ENCODE assay signal across 8 cellular contexts in the genomic region with DNA sequence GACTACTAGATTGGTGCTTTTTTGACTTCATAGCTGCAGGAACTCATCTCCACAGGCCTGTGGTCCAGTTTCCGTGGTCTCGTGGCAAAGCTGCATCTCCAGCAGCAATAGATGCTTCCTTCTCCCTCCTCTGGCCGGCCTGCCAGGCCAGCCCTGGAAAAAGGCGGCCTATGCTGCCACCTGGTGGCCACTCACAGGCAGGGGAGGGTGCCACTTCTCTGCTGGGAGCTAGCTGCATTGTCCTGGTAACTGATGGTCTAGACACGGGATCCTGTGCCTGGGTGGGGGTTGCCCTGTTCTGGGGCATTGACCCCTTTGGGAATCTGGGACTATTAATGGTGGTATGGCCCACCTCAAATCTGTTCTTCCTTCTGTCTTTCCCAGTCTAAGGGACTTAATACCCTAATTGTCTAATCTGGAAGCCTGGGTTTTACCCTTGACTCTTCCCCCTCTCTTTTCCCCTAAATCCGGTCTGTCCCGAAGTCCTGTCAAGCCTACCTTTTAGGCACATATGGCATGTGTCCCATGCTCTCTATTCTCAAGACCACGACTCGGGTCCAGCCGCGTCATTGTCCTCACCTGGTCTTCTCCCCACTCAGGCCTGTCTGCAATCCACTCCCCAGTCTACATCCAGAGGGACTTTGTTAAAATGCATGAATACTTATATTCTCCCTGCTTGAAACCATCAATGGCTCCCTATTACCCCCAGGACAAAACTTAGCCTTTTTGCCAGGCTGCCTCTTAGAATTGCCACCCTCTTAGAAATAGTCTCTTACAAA. TPM values are rescaled to one million over a fixed set of nuclear protein-coding genes. Genes with fewer than 3 reads are reported as not detected.
DNase-seq lines count a peak whose midpoint lies in the region; ATAC-seq and TF ChIP-seq lines count a peak whose summit lies in the region.

No MANE protein-coding gene starts in this region.

- no peak for TF ChIP-seq POLR2A in stomach (IDR thresholded peaks at IDR 0.05)

- ATAC-seq in GM19467 (IDR thresholded peaks at IDR 0.05; ENCODE audit: unreplicated experiment), result peak; percentile 80
- ATAC-seq in Panc1, result peak; percentile 94

- no peaks in the 10 kb centered on the region for H3K9me3 ChIP-seq in Panc1 (ENCODE audit: control insufficient read depth, insufficient read depth, low read depth, low read length)
- no peaks in the 10 kb centered on the region for H3K9me3 ChIP-seq in stomach

- CTCF ChIA-PET in Panc1 (lab: Charles Lee), result interaction anchor here (0.7 to 2.2 kb wide), 5 partner anchors 221 to 537 kb away, joined by 3 to 26 read pairs (median 6); no protein-coding TSS in a partner anchor

- DNase-seq in COLO829 (ENCODE audit: low spot score) (peak; percentile 84), HT1080 (ENCODE audit: low read depth) (peak; percentile 68), Panc1 (ENCODE audit: low read depth, low spot score) (peak; percentile 47), fibroblast of gingiva (ENCODE audit: low read depth) (peak; percentile 55), neural crest cell (ENCODE audit: low read depth, low spot score) (peak; percentile 85), stomach (peak; percentile 84)
- peak; percentile 87 for DNase-seq in activated T-cell treated with anti-CD3 and anti-CD28 coated beads, Interleukin-2, amount 50 U/mL, for 24 hours

- no peak overlapping the region for H3K27ac Mint-ChIP-seq in activated T-cell treated with anti-CD3 and anti-CD28 coated beads, Interleukin-2, amount 50 U/mL, for 24 hours
- H3K27ac Mint-ChIP-seq in neural crest cell (ENCODE audit: unreplicated experiment), result no peak overlapping the region

- no peak for TF ChIP-seq EP300 in stomach (IDR thresholded peaks at IDR 0.05)

- WGBS in stomach, 5 donors, result 35 to 40% (median 38%) methylated on average over 10 to 11 of the region's 11 CpGs

- H3K27ac ChIP-seq in Panc1 (ENCODE audit: low read length) (no peak overlapping the region), stomach (no peak overlapping the region)

- H3K4me1 ChIP-seq in Panc1 (ENCODE audit: control insufficient read depth, insufficient read depth, low read length) (peaks cover 4% of the 10 kb centered on the region; the same call in 1 of the 2 replicates), stomach (peaks cover 5 to 26% (median 17%) of the 10 kb centered on the region in 4 donors)

- H3K4me3 ChIP-seq in Panc1 (ENCODE audit: low read depth in 2 of 2, low read length in 2 of 2), result no peak overlapping the region
- H3K4me3 ChIP-seq in stomach, result no peak overlapping the region

- in situ Hi-C loops in Panc1 (cut with HindIII; ENCODE audit: low pct_unique_long_range_greater_than_20kb, low sequenced_read_pairs), result no loop called here

- H3K36me3 Mint-ChIP-seq in activated T-cell treated with anti-CD3 and anti-CD28 coated beads, Interleukin-2, amount 50 U/mL, for 24 hours (ENCODE audit: low read depth), result no peaks in the 10 kb centered on the region
- no peaks in the 10 kb centered on the region for H3K36me3 Mint-ChIP-seq in neural crest cell (ENCODE audit: low read depth)

- H3K9me3 Mint-ChIP-seq in activated T-cell treated with anti-CD3 and anti-CD28 coated beads, Interleukin-2, amount 50 U/mL, for 24 hours, result no peaks in the 10 kb centered on the region
- peaks cover 2% of the 10 kb centered on the region for H3K9me3 Mint-ChIP-seq in neural crest cell

- H3K27me3 ChIP-seq in Panc1 (ENCODE audit: control insufficient read depth, insufficient read depth, low read length) (no peaks in the 10 kb centered on the region), stomach (no peaks in the 10 kb centered on the region)

- TF ChIP-seq CTCF in Panc1 (IDR thresholded peaks at IDR 0.05) (peak; percentile 81), neural crest cell (conservative IDR thresholded peaks at IDR 0.05) (peak; percentile 98), stomach (IDR thresholded peaks at IDR 0.05) (peak in 6 of 7 experiments; percentile 87 to 96 (median 93))

- intact Hi-C loops in Panc1 (cut with micrococcal nuclease; ENCODE audit: unreplicated experiment) (loop anchor here (1.0 to 5.0 kb wide), 4 partner anchors 103 to 462 kb away; no protein-coding TSS in a partner anchor), stomach (cut with DNase I; ENCODE audit: low total_unique reads) (no loop called here)

- BruUV-seq in Panc1 (replicated peaks; lab: Mats Ljungman, UMichigan), result no TSS peak

- peaks cover 9% of the 10 kb centered on the region for H3K4me1 Mint-ChIP-seq in activated T-cell treated with anti-CD3 and anti-CD28 coated beads, Interleukin-2, amount 50 U/mL, for 24 hours (ENCODE audit: low read depth)
- H3K4me1 Mint-ChIP-seq in neural crest cell, result peaks cover 18% of the 10 kb centered on the region

- no peak overlapping the region for H3K4me3 Mint-ChIP-seq in activated T-cell treated with anti-CD3 and anti-CD28 coated beads, Interleukin-2, amount 50 U/mL, for 24 hours
- H3K4me3 Mint-ChIP-seq in neural crest cell, result no peak overlapping the region

- H3K36me3 ChIP-seq in Panc1 (ENCODE audit: control insufficient read depth, insufficient read depth, low read length) (no peaks in the 10 kb centered on the region), stomach (no peaks in the 10 kb centered on the region)

- POLR2A ChIA-PET in Panc1 (lab: Charles Lee), result interaction anchor here (0.6 kb wide), 1 partner anchor 226 kb away, joined by 3 read pairs; no protein-coding TSS in a partner anchor

- peaks cover 53% of the 10 kb centered on the region for H3K27me3 Mint-ChIP-seq in activated T-cell treated with anti-CD3 and anti-CD28 coated beads, Interleukin-2, amount 50 U/mL, for 24 hours
- H3K27me3 Mint-ChIP-seq in neural crest cell (ENCODE audit: low read depth), result peaks cover 43% of the 10 kb centered on the region

RNA-seq across cellular contexts. Expression of gene PTGS1, which starts 20.1 kb away (rescaled TPM):
- total RNA-seq in HT1080 (2014; rRNA removed; shearing (Covaris generic)), result 0.07 and 0.24 TPM in 2 replicates
- 0.29 and 0.46 TPM in 2 replicates for polyA plus RNA-seq in HT1080 (2015; cell fraction: cytosol; rRNA removed)
- polyA plus RNA-seq in HT1080 (2015; cell fraction: nucleus; rRNA removed), result 0.59 and 0.63 TPM in 2 replicates
- 61.2 TPM for total RNA-seq in Panc1 (2021; ENCODE audit: unreplicated experiment)
- 77.1 TPM for polyA plus RNA-seq in Panc1 (2012; ENCODE audit: insufficient read length)
- 0.16 and 0.37 TPM in 2 replicates for total RNA-seq in neural crest cell
- 10 to 100 TPM in 2 of 5 donors, 1 to 10 TPM in 3; 6.4 to 49.6 (median 8.1) TPM for total RNA-seq in stomach
- polyA plus RNA-seq in stomach, result 10 to 100 TPM; 14.8 to 19.4 (median 15.4) TPM
